In genomic region chr7:36969376-36969775, GRCh38 we compare ENCODE assay signal across 17 cellular contexts.
DNase-seq lines count a peak whose midpoint lies in the region; ATAC-seq, FAIRE-seq and TF ChIP-seq lines count a peak whose summit lies in the region.
"Had no signal": no experiment of that assay in that cellular context is flagged by ENCODE, and none has a peak within 500 bp of the region (broad histone marks: within the 10 kb centered on the region; RNA-seq: fewer than 3 reads in every experiment).

No MANE protein-coding gene starts in this region.

- no peaks in the 10 kb centered on the region for H3K27me3 Mint-ChIP-seq in activated naive CD8-positive, alpha-beta T cell treated with anti-CD3 and anti-CD28 coated beads for 36 hours
- no peaks in the 10 kb centered on the region for H3K27me3 Mint-ChIP-seq in activated naive CD8-positive, alpha-beta T cell treated with anti-CD3 and anti-CD28 coated beads, Interleukin-2, amount 50 U/mL, for 24 hours
- H3K27me3 Mint-ChIP-seq in activated T-helper 1 cell treated with anti-CD3 and anti-CD28 coated beads, Interleukin-12 subunit alpha, Interleukin-12 subunit beta, Interleukin-2, Interleukin-4 antibody, amounts not matched to agents 30 ng/mL and 10 ng/mL and 1 ng/mL, durations not matched to agents 14 hours and 24 hours and 36 hours (ENCODE audit: insufficient read depth) = no peaks in the 10 kb centered on the region
- H3K27me3 Mint-ChIP-seq in MCF 10A (ENCODE audit: insufficient read depth, unreplicated experiment) = no peaks in the 10 kb centered on the region
- H3K27me3 Mint-ChIP-seq: stimulated activated naive B cell treated with anti-CD40 and anti-IgM and Interleukin-4, amounts not matched to agents 10 μg/mL and 1 μg/mL and 100 μg/mL, for 72 hours had no signal

- no peak for TF ChIP-seq CTCF in pancreas (IDR thresholded peaks at IDR 0.05)
- no peak for TF ChIP-seq CTCF in MCF 10A (IDR thresholded peaks at IDR 0.05; ENCODE audit: unreplicated experiment)

- H3K36me3 ChIP-seq in pancreas = no peaks in the 10 kb centered on the region
- H3K36me3 ChIP-seq: gastrocnemius medialis, SJSA1, uterus had no signal

- peak; percentile 20 for FAIRE-seq in pancreas (lab: Jason Lieb, UNC)

- no peak overlapping the region for H3K4me3 Mint-ChIP-seq in activated naive CD8-positive, alpha-beta T cell treated with anti-CD3 and anti-CD28 coated beads for 36 hours
- H3K4me3 Mint-ChIP-seq in activated naive CD8-positive, alpha-beta T cell treated with anti-CD3 and anti-CD28 coated beads, Interleukin-2, amount 50 U/mL, for 24 hours = no peak overlapping the region
- H3K4me3 Mint-ChIP-seq in activated T-helper 1 cell treated with anti-CD3 and anti-CD28 coated beads, Interleukin-12 subunit alpha, Interleukin-12 subunit beta, Interleukin-2, Interleukin-4 antibody, amounts not matched to agents 30 ng/mL and 10 ng/mL and 1 ng/mL, durations not matched to agents 14 hours and 24 hours and 36 hours = no peak overlapping the region
- H3K4me3 Mint-ChIP-seq in MCF 10A (ENCODE audit: unreplicated experiment) = no peak overlapping the region
- H3K4me3 Mint-ChIP-seq: activated T-cell treated with anti-CD3 and anti-CD28 coated beads, Interleukin-2, amount 50 U/mL, for 72 hours; stimulated activated naive B cell treated with anti-CD40 and anti-IgM and Interleukin-4, amounts not matched to agents 10 μg/mL and 1 μg/mL and 100 μg/mL, for 72 hours had no signal

- peaks cover 8% of the 10 kb centered on the region for H3K9me3 Mint-ChIP-seq in activated naive CD8-positive, alpha-beta T cell treated with anti-CD3 and anti-CD28 coated beads for 36 hours
- peaks cover 9% of the 10 kb centered on the region for H3K9me3 Mint-ChIP-seq in activated naive CD8-positive, alpha-beta T cell treated with anti-CD3 and anti-CD28 coated beads, Interleukin-2, amount 50 U/mL, for 24 hours
- H3K9me3 Mint-ChIP-seq in activated T-helper 1 cell treated with anti-CD3 and anti-CD28 coated beads, Interleukin-12 subunit alpha, Interleukin-12 subunit beta, Interleukin-2, Interleukin-4 antibody, amounts not matched to agents 30 ng/mL and 10 ng/mL and 1 ng/mL, durations not matched to agents 14 hours and 24 hours and 36 hours = peaks cover 8% of the 10 kb centered on the region
- H3K9me3 Mint-ChIP-seq in MCF 10A (ENCODE audit: unreplicated experiment) = no peaks in the 10 kb centered on the region

- POLR2A ChIA-PET in MCF 10A (lab: Yijun Ruan, JAX) = interaction anchor here (0.7 kb wide), 1 partner anchor 53 kb away, joined by 3 read pairs; no protein-coding TSS in a partner anchor

- BruUV-seq in MCF 10A (replicated peaks; lab: Mats Ljungman, UMichigan) = no TSS peak

- no peaks in the 10 kb centered on the region for H3K27me3 ChIP-seq in pancreas
- H3K27me3 ChIP-seq: gastrocnemius medialis, uterus had no signal

- ATAC-seq in activated naive CD8-positive, alpha-beta T cell treated with anti-CD3 and anti-CD28 coated beads, Interleukin-2, amount 50 U/mL, for 24 hours = no peak
- ATAC-seq in pancreas = no peak
- ATAC-seq: gastrocnemius medialis had no signal

- H3K9me3 ChIP-seq in pancreas = no peaks in the 10 kb centered on the region
- H3K9me3 ChIP-seq: gastrocnemius medialis, SJSA1, uterus had no signal

- peaks cover 40% of the 10 kb centered on the region for H3K36me3 Mint-ChIP-seq in activated naive CD8-positive, alpha-beta T cell treated with anti-CD3 and anti-CD28 coated beads for 36 hours
- peaks cover 31% of the 10 kb centered on the region for H3K36me3 Mint-ChIP-seq in activated naive CD8-positive, alpha-beta T cell treated with anti-CD3 and anti-CD28 coated beads, Interleukin-2, amount 50 U/mL, for 24 hours (ENCODE audit: low read depth)
- H3K36me3 Mint-ChIP-seq in activated T-helper 1 cell treated with anti-CD3 and anti-CD28 coated beads, Interleukin-12 subunit alpha, Interleukin-12 subunit beta, Interleukin-2, Interleukin-4 antibody, amounts not matched to agents 30 ng/mL and 10 ng/mL and 1 ng/mL, durations not matched to agents 14 hours and 24 hours and 36 hours (ENCODE audit: low read depth) = peaks cover 19% of the 10 kb centered on the region
- H3K36me3 Mint-ChIP-seq in MCF 10A (ENCODE audit: insufficient read depth, unreplicated experiment) = no peaks in the 10 kb centered on the region

- peaks cover 26% of the 10 kb centered on the region for H3K4me1 Mint-ChIP-seq in activated naive CD8-positive, alpha-beta T cell treated with anti-CD3 and anti-CD28 coated beads for 36 hours
- H3K4me1 Mint-ChIP-seq in activated naive CD8-positive, alpha-beta T cell treated with anti-CD3 and anti-CD28 coated beads, Interleukin-2, amount 50 U/mL, for 24 hours = peaks cover 30% of the 10 kb centered on the region
- peaks cover 41% of the 10 kb centered on the region for H3K4me1 Mint-ChIP-seq in activated T-helper 1 cell treated with anti-CD3 and anti-CD28 coated beads, Interleukin-12 subunit alpha, Interleukin-12 subunit beta, Interleukin-2, Interleukin-4 antibody, amounts not matched to agents 30 ng/mL and 10 ng/mL and 1 ng/mL, durations not matched to agents 14 hours and 24 hours and 36 hours (ENCODE audit: low read depth)
- H3K4me1 Mint-ChIP-seq in MCF 10A (ENCODE audit: insufficient read depth, unreplicated experiment) = no peaks in the 10 kb centered on the region

- CTCF ChIA-PET in MCF 10A (lab: Yijun Ruan, JAX) = interaction anchor here (1.0 to 7.4 kb wide), 5 partner anchors 18 to 229 kb away, joined by 3 to 55 read pairs (median 5); no protein-coding TSS in a partner anchor

- H3K4me1 ChIP-seq in pancreas = peaks cover 21 to 43% (median 34%) of the 10 kb centered on the region in 3 donors
- H3K4me1 ChIP-seq: SJSA1, uterus had no signal

- no peak overlapping the region for H3K27ac ChIP-seq in pancreas
- H3K27ac ChIP-seq: gastrocnemius medialis, SJSA1, uterus had no signal

- no peak for DNase-seq in activated naive CD8-positive, alpha-beta T cell treated with anti-CD3 and anti-CD28 coated beads for 36 hours
- no peak for DNase-seq in activated naive CD8-positive, alpha-beta T cell treated with anti-CD3 and anti-CD28 coated beads, Interleukin-2, amount 50 U/mL, for 24 hours
- DNase-seq in NOMO-1 treated with DMSO at 0.1 percent for 48 hours (lab: John Stamatoyannopoulos, UW; ENCODE audit: unreplicated experiment) (peak; percentile 90), pancreas (no peak), SK-N-DZ (ENCODE audit: low spot score) (no peak), NCI-H82 (lab: John Stamatoyannopoulos, UW) (no peak), MCF 10A (ENCODE audit: unreplicated experiment) (no peak)
- DNase-seq in activated T-helper 1 cell treated with anti-CD3 and anti-CD28 coated beads, Interleukin-12 subunit alpha, Interleukin-12 subunit beta, Interleukin-2, Interleukin-4 antibody, amounts not matched to agents 30 ng/mL and 10 ng/mL and 1 ng/mL, durations not matched to agents 14 hours and 24 hours and 36 hours (ENCODE audit: low spot score) = peak; percentile 10
- DNase-seq: activated T-cell treated with anti-CD3 and anti-CD28 coated beads, Interleukin-2, amount 50 U/mL, for 72 hours; gastrocnemius medialis; GOT3; NCI-H187 treated with DMSO at 0.1 percent for 48 hours; NCI-H526 treated with DMSO at 0.1 percent for 48 hours; stimulated activated CD4-positive, alpha-beta T cell treated with anti-CD3 and anti-CD28 coated beads, Interleukin-4, amount 100 ng/mL, for 4 hours; stimulated activated naive B cell treated with anti-CD40 and anti-IgM and Interleukin-4, amounts not matched to agents 10 μg/mL and 1 μg/mL and 100 μg/mL, for 72 hours; uterus had no signal

- peak overlapping the region; percentile 2 for H3K27ac Mint-ChIP-seq in activated naive CD8-positive, alpha-beta T cell treated with anti-CD3 and anti-CD28 coated beads for 36 hours
- H3K27ac Mint-ChIP-seq in activated naive CD8-positive, alpha-beta T cell treated with anti-CD3 and anti-CD28 coated beads, Interleukin-2, amount 50 U/mL, for 24 hours = no peak overlapping the region
- peak overlapping the region; percentile 56 for H3K27ac Mint-ChIP-seq in activated T-helper 1 cell treated with anti-CD3 and anti-CD28 coated beads, Interleukin-12 subunit alpha, Interleukin-12 subunit beta, Interleukin-2, Interleukin-4 antibody, amounts not matched to agents 30 ng/mL and 10 ng/mL and 1 ng/mL, durations not matched to agents 14 hours and 24 hours and 36 hours
- no peak overlapping the region for H3K27ac Mint-ChIP-seq in MCF 10A (ENCODE audit: low read depth, unreplicated experiment)
- H3K27ac Mint-ChIP-seq: stimulated activated naive B cell treated with anti-CD40 and anti-IgM and Interleukin-4, amounts not matched to agents 10 μg/mL and 1 μg/mL and 100 μg/mL, for 72 hours had no signal

- intact Hi-C loops in activated T-helper 1 cell treated with anti-CD3 and anti-CD28 coated beads, Interleukin-12 subunit alpha, Interleukin-12 subunit beta, Interleukin-2, Interleukin-4 antibody, amounts not matched to agents 30 ng/mL and 10 ng/mL and 1 ng/mL, durations not matched to agents 14 hours and 24 hours and 36 hours (cut with micrococcal nuclease) = loop anchor here (10.0 kb wide), 2 partner anchors 385 to 495 kb away; no protein-coding TSS in a partner anchor
- intact Hi-C loops in pancreas (cut with DNase I) (no loop called here), MCF 10A (cut with micrococcal nuclease) (loop anchor here (10.0 kb wide), 1 partner anchor 295 kb away; no protein-coding TSS in a partner anchor)

- H3K4me3 ChIP-seq in pancreas = no peak overlapping the region
- H3K4me3 ChIP-seq: gastrocnemius medialis, SJSA1, uterus had no signal

Comparison
In these comparisons a context has a peak if more than half of its experiments do, and no peak if none do; other contexts are left out.
1. H3K27ac Mint-ChIP-seq: peak in activated naive CD8-positive, alpha-beta T cell treated with anti-CD3 and anti-CD28 coated beads for 36 hours (single experiment) and activated T-helper 1 cell treated with anti-CD3 and anti-CD28 coated beads, Interleukin-12 subunit alpha, Interleukin-12 subunit beta, Interleukin-2, Interleukin-4 antibody, amounts not matched to agents 30 ng/mL and 10 ng/mL and 1 ng/mL, durations not matched to agents 14 hours and 24 hours and 36 hours (single experiment); none in activated naive CD8-positive, alpha-beta T cell treated with anti-CD3 and anti-CD28 coated beads, Interleukin-2, amount 50 U/mL, for 24 hours (single experiment) and MCF 10A (single experiment).
2. DNase-seq: peak in NOMO-1 treated with DMSO at 0.1 percent for 48 hours (single experiment) and activated T-helper 1 cell treated with anti-CD3 and anti-CD28 coated beads, Interleukin-12 subunit alpha, Interleukin-12 subunit beta, Interleukin-2, Interleukin-4 antibody, amounts not matched to agents 30 ng/mL and 10 ng/mL and 1 ng/mL, durations not matched to agents 14 hours and 24 hours and 36 hours (single experiment); none in activated naive CD8-positive, alpha-beta T cell treated with anti-CD3 and anti-CD28 coated beads for 36 hours (single experiment), activated naive CD8-positive, alpha-beta T cell treated with anti-CD3 and anti-CD28 coated beads, Interleukin-2, amount 50 U/mL, for 24 hours (single experiment), pancreas (0 of 6), SK-N-DZ (single experiment), NCI-H82 (single experiment) and MCF 10A (single experiment).
3. intact Hi-C loops: an anchor here in activated T-helper 1 cell treated with anti-CD3 and anti-CD28 coated beads, Interleukin-12 subunit alpha, Interleukin-12 subunit beta, Interleukin-2, Interleukin-4 antibody, amounts not matched to agents 30 ng/mL and 10 ng/mL and 1 ng/mL, durations not matched to agents 14 hours and 24 hours and 36 hours (10.0 kb wide) and MCF 10A (10.0 kb wide); none called in pancreas.